9 cellular contexts compared by ENCODE assay signal in genomic region chr10:125000366-125001312, GRCh38. TPM values are rescaled to one million over a fixed set of nuclear protein-coding genes. Genes with fewer than 3 reads are reported as not detected.
DNase-seq lines count a peak whose midpoint lies in the region; ATAC-seq and TF ChIP-seq lines count a peak whose summit lies in the region.
"Had no signal": no experiment of that assay in that cellular context is flagged by ENCODE, and none has a peak within 500 bp of the region (broad histone marks: within the 10 kb centered on the region; RNA-seq: fewer than 3 reads in every experiment).

No MANE protein-coding gene starts in this region.

- TF ChIP-seq CTCF in foreskin fibroblast (IDR thresholded peaks at IDR 0.05; ENCODE audit: low read depth, low read length), result peak; percentile 9
- TF ChIP-seq CTCF in omental fat pad (IDR thresholded peaks at IDR 0.05), result no peak

- DNase-seq in C1 segment of cervical spinal cord (lab: John Stamatoyannopoulos, UW) (peak in 11 of 14 donors; percentile 22 to 78 (median 60)), RPMI8226 (peak; percentile 44), foreskin fibroblast (peak in 1 of 2 donors; percentile 59), omental fat pad (ENCODE audit: low spot score) (peak; percentile 5), SIG-M5 treated with dmso at 0.1 percent for 504 hours (lab: John Stamatoyannopoulos, UW; ENCODE audit: unreplicated experiment) (no peak), LoVo (ENCODE audit: low spot score) (no peak)
- DNase-seq: NCI-H2171 had no signal

- ATAC-seq in omental fat pad (ENCODE audit: low FRiP score) (no peak), HG02588 (IDR thresholded peaks at IDR 0.05; ENCODE audit: unreplicated experiment) (no peak), HG03469 (IDR thresholded peaks at IDR 0.05; ENCODE audit: unreplicated experiment) (no peak)

- H3K4me3 ChIP-seq in foreskin fibroblast (ENCODE audit: low read depth in 1 of 2, low read length in 2 of 2), result no peak overlapping the region

RNA-seq across cellular contexts. Expression of gene ZRANB1, which starts 58.7 kb away (rescaled TPM):
- 10 to 100 TPM; 25.9 to 34.2 (median 34.1) TPM for total RNA-seq in omental fat pad

Comparison
In these comparisons a context has a peak if more than half of its experiments do, and no peak if none do; other contexts are left out.
1. DNase-seq: peak in C1 segment of cervical spinal cord (11 of 14), RPMI8226 (single experiment) and omental fat pad (single experiment); none in SIG-M5 treated with dmso at 0.1 percent for 504 hours (single experiment) and LoVo (single experiment).